19 cellular contexts compared by ENCODE assay signal in genomic region chr2:234378440-234378839, GRCh38.
A peak's percentile ranks its signal among the peaks of the same experiment; 100 is the strongest.
DNase-seq lines count a peak whose midpoint lies in the region; ATAC-seq, FAIRE-seq and TF ChIP-seq lines count a peak whose summit lies in the region.
"Had no signal": no experiment of that assay in that cellular context is flagged by ENCODE, and none has a peak within 500 bp of the region (broad histone marks: within the 10 kb centered on the region; RNA-seq: fewer than 3 reads in every experiment).

No MANE protein-coding gene starts in this region.

- TF ChIP-seq CTCF in kidney (IDR thresholded peaks at IDR 0.05; ENCODE audit: borderline replicate concordance, extremely low read depth, insufficient read depth): no peak

- H3K36me3 ChIP-seq in SJSA1: no peaks in the 10 kb centered on the region
- no peaks in the 10 kb centered on the region for H3K36me3 ChIP-seq in kidney (ENCODE audit: control insufficient read depth in 1 of 2, insufficient read depth in 2 of 2, low read length in 2 of 2)
- H3K36me3 ChIP-seq: BLaER1, esophagus muscularis mucosa, lower lobe of right lung, right atrium auricular region, upper lobe of left lung had no signal

- intact Hi-C loops in sciatic nerve (cut with DNase I): no loop called here
- intact Hi-C loops in kidney (cut with DNase I): no loop called here

- no peak overlapping the region for H3K9ac ChIP-seq in kidney (ENCODE audit: low read length in 2 of 2)
- H3K9ac ChIP-seq: BLaER1 had no signal

- H3K27me3 ChIP-seq in SJSA1 (replicated peaks): no peaks in the 10 kb centered on the region
- H3K27me3 ChIP-seq: BLaER1, right atrium auricular region, upper lobe of left lung had no signal

- H3K4me3 ChIP-seq in SJSA1 (no peak overlapping the region), kidney (ENCODE audit: low read length in 2 of 2) (no peak overlapping the region)
- H3K4me3 ChIP-seq: BLaER1, esophagus muscularis mucosa, lower lobe of right lung, right atrium auricular region, upper lobe of left lung had no signal

- H3K4me1 ChIP-seq in SJSA1 (replicated peaks) (peaks cover 16% of the 10 kb centered on the region), kidney (ENCODE audit: control insufficient read depth in 1 of 2, insufficient read depth in 1 of 2, low read depth in 1 of 2, low read length in 2 of 2) (no peaks in the 10 kb centered on the region)
- H3K4me1 ChIP-seq: esophagus muscularis mucosa, lower lobe of right lung, right atrium auricular region, upper lobe of left lung had no signal

- peak; percentile 59 for ATAC-seq in sciatic nerve
- no peak for ATAC-seq in HG03469 (IDR thresholded peaks at IDR 0.05; ENCODE audit: unreplicated experiment)
- ATAC-seq: lower lobe of right lung had no signal

- no peak for FAIRE-seq in kidney (lab: Jason Lieb, UNC)

- no peaks in the 10 kb centered on the region for H3K9me3 ChIP-seq in SJSA1 (replicated peaks)
- no peaks in the 10 kb centered on the region for H3K9me3 ChIP-seq in kidney (ENCODE audit: control insufficient read depth in 1 of 2, low read length in 2 of 2)
- H3K9me3 ChIP-seq: esophagus muscularis mucosa, lower lobe of right lung, right atrium auricular region, upper lobe of left lung had no signal

- H3K27ac ChIP-seq in SJSA1 (peak overlapping the region; percentile 83), kidney (ENCODE audit: low read depth in 2 of 2, low read length in 2 of 2) (no peak overlapping the region)
- H3K27ac ChIP-seq: BLaER1, lower lobe of right lung, right atrium auricular region, upper lobe of left lung had no signal

- peak; percentile 53 for DNase-seq in EH (ENCODE audit: low read depth)
- DNase-seq in SJSA1 (ENCODE audit: low read depth in 1 of 2, low spot score in 2 of 2): no peak
- DNase-seq in fibroblast of gingiva (ENCODE audit: low read depth): peak; percentile 68
- no peak for DNase-seq in sciatic nerve (ENCODE audit: low spot score)
- no peak for DNase-seq in NCI-H1417 (lab: John Stamatoyannopoulos, UW)
- DNase-seq in kidney: no peak
- no peak for DNase-seq in effector CD8-positive, alpha-beta T cell (lab: John Stamatoyannopoulos, UW)
- DNase-seq: activated CD4-positive, alpha-beta T cell treated with anti-CD3 and anti-CD28 coated beads for 48 hours; activated T-cell treated with anti-CD3 and anti-CD28 coated beads, Interleukin-2, amount 50 U/mL, for 48 hours; cortex of kidney; DMS53; lower lobe of right lung; NCI-H1092; stimulated activated CD4-positive, alpha-beta T cell treated with anti-CD3 and anti-CD28 coated beads, Interleukin-4, amount 100 ng/mL, for 4 hours; upper lobe of left lung had no signal

Comparison
In these comparisons a context has a peak if more than half of its experiments do, and no peak if none do; other contexts are left out.
1. DNase-seq: peak in EH (single experiment) and fibroblast of gingiva (single experiment); none in SJSA1 (0 of 2), sciatic nerve (single experiment), NCI-H1417 (0 of 3), kidney (single experiment) and effector CD8-positive, alpha-beta T cell (single experiment).